Comparison of ENCODE assay signal across 16 cellular contexts in genomic region chr2:119197125-119197403, GRCh38. TPM values are rescaled to one million over a fixed set of nuclear protein-coding genes. Genes with fewer than 3 reads are reported as not detected.
A peak's percentile ranks its signal among the peaks of the same experiment; 100 is the strongest.
DNase-seq lines count a peak whose midpoint lies in the region; ATAC-seq and TF ChIP-seq lines count a peak whose summit lies in the region.
"Had no signal": no experiment of that assay in that cellular context is flagged by ENCODE, and none has a peak within 500 bp of the region (broad histone marks: within the 10 kb centered on the region; RNA-seq: fewer than 3 reads in every experiment).

No MANE protein-coding gene starts in this region.

- no peak overlapping the region for H4K91ac ChIP-seq in H9 (ENCODE audit: insufficient read length, low read depth, low read length)

- no peak overlapping the region for H3K14ac ChIP-seq in H9 (ENCODE audit: insufficient read depth, low read length)

- H3K27ac Mint-ChIP-seq in H9: no peak overlapping the region
- H3K27ac Mint-ChIP-seq: CD14-positive monocyte had no signal

- H3K27me3 ChIP-seq in H9 (ENCODE audit: insufficient read depth, low read length) (no peaks in the 10 kb centered on the region), iPS-18a (ENCODE audit: control insufficient read depth, insufficient read depth, low read length) (no peaks in the 10 kb centered on the region)

- H3K27ac ChIP-seq in H9 (ENCODE audit: insufficient read length, low read depth, low read length): no peak overlapping the region
- 0 out of 2 replicates have a peak overlapping the region, but pooled peaks have one; percentile 3 for H3K27ac ChIP-seq in SK-N-MC
- H3K27ac ChIP-seq in iPS-18a (ENCODE audit: low read length): no peak overlapping the region
- H3K27ac ChIP-seq: RWPE1 had no signal

- no peaks in the 10 kb centered on the region; a peak in 1 of 7 replicates for H3K36me3 Mint-ChIP-seq in H9 (ENCODE audit: insufficient read depth in 1 of 3, low read depth in 3 of 3)
- H3K36me3 Mint-ChIP-seq: CD14-positive monocyte had no signal

- no peaks in the 10 kb centered on the region for H3K9me3 ChIP-seq in H9 (ENCODE audit: control insufficient read depth, low read depth, low read length)
- H3K9me3 ChIP-seq in SK-N-MC (ENCODE audit: low read depth, low read length): 0 out of 2 replicates have a peak, but pooled peaks cover 4% of the 10 kb centered on the region
- no peaks in the 10 kb centered on the region for H3K9me3 ChIP-seq in iPS-18a (ENCODE audit: control insufficient read depth, low read depth, low read length)

- H2AFZ ChIP-seq in H9 (ENCODE audit: low read length): no peak overlapping the region

- H2BK20ac ChIP-seq in H9 (ENCODE audit: low read depth, low read length, poor library complexity, severe bottlenecking): no peak overlapping the region

- H2AK5ac ChIP-seq in H9 (ENCODE audit: insufficient read length, low read length): no peak overlapping the region

- H4K20me1 ChIP-seq in H9 (ENCODE audit: control insufficient read depth, insufficient read depth, insufficient read length): no peaks in the 10 kb centered on the region

- no peak overlapping the region for H2BK5ac ChIP-seq in H9 (ENCODE audit: insufficient read length, low read length)

- peaks cover 43 to 46% of the 10 kb centered on the region in 2 experiments for H3K4me1 Mint-ChIP-seq in H9

- no peak overlapping the region for H4K5ac ChIP-seq in H9 (ENCODE audit: insufficient read length, low read depth, low read length)

- H3K4me3 Mint-ChIP-seq in H9: peak overlapping the region in 1 of 2 experiments; percentile 67; a peak in 3 of 5 replicates
- H3K4me3 Mint-ChIP-seq: CD14-positive monocyte had no signal

- H2BK12ac ChIP-seq in H9 (ENCODE audit: insufficient read length, low read depth, low read length): no peak overlapping the region

- peaks cover 6% of the 10 kb centered on the region; the same call in 1 of the 2 replicates for H3K4me1 ChIP-seq in H9 (ENCODE audit: insufficient read depth, low read length)
- peaks cover 21% of the 10 kb centered on the region for H3K4me1 ChIP-seq in iPS-18a (ENCODE audit: control insufficient read depth, low read depth, low read length)

- H3T11ph ChIP-seq in H9 (ENCODE audit: low read length): no peak overlapping the region

- H3K56ac ChIP-seq in H9 (ENCODE audit: insufficient read length, low read depth, low read length): no peak overlapping the region

- H3K23me2 ChIP-seq in H9 (ENCODE audit: insufficient read length, low read depth, low read length, poor library complexity, severe bottlenecking): peaks cover 3% of the 10 kb centered on the region

- peaks cover 29% of the 10 kb centered on the region for H3K27me3 Mint-ChIP-seq in H9 (ENCODE audit: low read depth)

- no peak for ATAC-seq in activated CD4-positive, CD25-positive, alpha-beta regulatory T cell treated with anti-CD3 and anti-CD28 coated beads, Interleukin-2, amount 50 U/mL, for 24 hours
- ATAC-seq: HCT116 had no signal

- H3K4ac ChIP-seq in H9 (ENCODE audit: low read depth, low read length): no peak overlapping the region

- H3K4me2 ChIP-seq in H9 (ENCODE audit: insufficient read depth, insufficient read length, low read length): peak overlapping the region; percentile 49

- H3K79me2 ChIP-seq in H9 (ENCODE audit: insufficient read depth, low read length): no peaks in the 10 kb centered on the region

- no peak overlapping the region for H2BK15ac ChIP-seq in H9 (ENCODE audit: low read depth, low read length)

- H3K9me3 Mint-ChIP-seq in H9: peaks cover 2 to 3% of the 10 kb centered on the region in 2 experiments; a peak in 2 of 5 replicates

- H3K4me3 ChIP-seq in SK-N-MC (no peak overlapping the region), iPS-18a (ENCODE audit: low read length) (peak overlapping the region; percentile 8)

- no peak overlapping the region for H3K9ac ChIP-seq in H9 (ENCODE audit: extremely low read depth, insufficient read length, low read length)
- no peak overlapping the region for H3K9ac ChIP-seq in SK-N-MC (ENCODE audit: insufficient read length)
- H3K9ac ChIP-seq in iPS-18a (ENCODE audit: low read length): no peak overlapping the region

- no peak overlapping the region for H3K18ac ChIP-seq in H9 (ENCODE audit: insufficient read length, low read depth, low read length)

- H3K36me3 ChIP-seq in SK-N-MC (ENCODE audit: insufficient read depth, low read length): no peaks in the 10 kb centered on the region
- H3K36me3 ChIP-seq in iPS-18a (ENCODE audit: control insufficient read depth, low read depth, low read length): no peaks in the 10 kb centered on the region

- no peak overlapping the region for H2BK120ac ChIP-seq in H9 (ENCODE audit: low read depth, low read length, poor library complexity, severe bottlenecking)

- H3K79me1 ChIP-seq in H9 (ENCODE audit: insufficient read depth, low read depth, low read length, poor library complexity, severe bottlenecking): no peaks in the 10 kb centered on the region

- H4K8ac ChIP-seq in H9 (replicated peaks; ENCODE audit: insufficient read length, low read depth, low read length): no peak overlapping the region

- H3K23ac ChIP-seq in H9 (ENCODE audit: insufficient read length, low read depth, low read length): no peak overlapping the region

- TF ChIP-seq CTCF in H9 (conservative IDR thresholded peaks at IDR 0.05): no peak

- DNase-seq in H9 (no peak), SK-N-MC (ENCODE audit: low read depth, low spot score) (no peak), NOMO-1 treated with DMSO at 0.1 percent for 48 hours (lab: John Stamatoyannopoulos, UW; ENCODE audit: unreplicated experiment) (no peak), ecto neural progenitor cell (ENCODE audit: low spot score) (no peak)
- DNase-seq in stimulated activated CD4-positive, alpha-beta T cell treated with anti-CD3 and anti-CD28 coated beads, Interleukin-15, amount 100 ng/mL, for 24 hours: no peak
- DNase-seq: DMS79 treated with DMSO at 0.1 percent for 48 hours, KBM-7, NCI-H1694 treated with DMSO at 0.1 percent for 48 hours, NCI-H510A, NCI-H748 treated with DMSO at 0.1 percent for 48 hours, SIG-M5 had no signal

RNA-seq across cellular contexts. Expression of gene STEAP3, which starts 26.6 kb away (rescaled TPM):
- total RNA-seq in H9 (2021): 15.4 and 15.9 TPM in 2 replicates

RNA-seq across cellular contexts. Expression of gene C1QL2, which starts 38.5 kb away (rescaled TPM):
- 0.81 and 0.90 TPM in 2 replicates for total RNA-seq in H9 (2021)
